In the genomic region with DNA sequence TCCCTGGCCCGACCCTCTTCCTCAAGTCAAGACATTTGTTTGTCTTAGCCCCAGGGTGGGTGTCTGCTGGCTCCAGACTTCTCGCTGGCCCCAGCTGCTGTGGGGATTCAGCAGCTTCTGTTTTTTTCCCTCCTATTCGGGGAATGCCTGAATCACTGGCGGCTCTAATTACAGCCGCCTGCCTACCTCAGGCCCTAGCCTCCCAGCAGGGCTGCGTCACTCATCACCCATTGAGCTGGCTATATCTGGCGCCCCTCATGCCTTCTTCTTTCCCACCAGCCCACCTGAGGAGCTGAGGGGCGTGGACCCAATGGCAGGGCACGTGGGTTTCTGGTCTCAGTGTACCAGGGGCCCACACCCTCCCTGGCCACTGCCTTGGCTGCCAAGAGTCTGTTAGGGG, we compare ENCODE assay signal across 10 cellular contexts. TPM values are rescaled to one million over a fixed set of nuclear protein-coding genes. Genes with fewer than 3 reads are reported as not detected.
DNase-seq lines count a peak whose midpoint lies in the region; ATAC-seq and TF ChIP-seq lines count a peak whose summit lies in the region.
"Had no signal": no experiment of that assay in that cellular context is flagged by ENCODE, and none has a peak within 500 bp of the region (broad histone marks: within the 10 kb centered on the region; RNA-seq: fewer than 3 reads in every experiment).

No MANE protein-coding gene starts in this region.

- CTCF ChIA-PET in WTC11 (lab: Charles Lee), result interaction anchor here (0.8 to 9.9 kb wide), 17 partner anchors 9 to 704 kb away, joined by 3 to 53 read pairs (median 4); a partner anchor contains a TSS

- ATAC-seq in WTC11 (peak; percentile 68), HG02981 (IDR thresholded peaks at IDR 0.05; ENCODE audit: unreplicated experiment) (no peak)

- H3K9me3 Mint-ChIP-seq in WTC11, result no peaks in the 10 kb centered on the region
- H3K9me3 Mint-ChIP-seq: dendritic cell treated with granulocyte-macrophage colony-stimulating factor and Interleukin-4, amounts not matched to agents 40 ng/mL and 50 ng/mL, for 4 days had no signal

- DNase-seq in EH (ENCODE audit: low read depth) (peak; percentile 86), NCI-H128 (lab: John Stamatoyannopoulos, UW; ENCODE audit: unreplicated experiment) (peak; percentile 54), WTC11 (ENCODE audit: low spot score) (peak; percentile 36), DMS114 treated with DMSO at 0.1 percent for 48 hours (lab: John Stamatoyannopoulos, UW; ENCODE audit: unreplicated experiment) (no peak), WERI-Rb-1 (no peak)
- no peak for DNase-seq in activated effector memory CD4-positive, alpha-beta T cell treated with anti-CD3 and anti-CD28 coated beads, Interleukin-2, amount 50 U/mL, for 16 hours

- no peaks in the 10 kb centered on the region; the same call in 1 of the 2 replicates for H3K27me3 Mint-ChIP-seq in WTC11 (ENCODE audit: low read depth)

- H3K27ac ChIP-seq in mesodermal cell (ENCODE audit: low read depth, low read length, severe bottlenecking) (peak overlapping the region; percentile 61), WERI-Rb-1 (no peak overlapping the region)

- H3K36me3 Mint-ChIP-seq in WTC11, result no peaks in the 10 kb centered on the region

- peaks cover 32% of the 10 kb centered on the region for H3K4me1 Mint-ChIP-seq in WTC11

- H3K9me3 ChIP-seq in mesodermal cell (ENCODE audit: control insufficient read depth, low read length) (no peaks in the 10 kb centered on the region), WERI-Rb-1 (ENCODE audit: severe bottlenecking) (peaks cover 2% of the 10 kb centered on the region)

- H3K27me3 ChIP-seq in WERI-Rb-1 (ENCODE audit: insufficient read depth, low read depth, severe bottlenecking), result no peaks in the 10 kb centered on the region

- no peak overlapping the region for H3K4me3 Mint-ChIP-seq in WTC11
- H3K4me3 Mint-ChIP-seq: dendritic cell treated with granulocyte-macrophage colony-stimulating factor and Interleukin-4, amounts not matched to agents 40 ng/mL and 50 ng/mL, for 4 days had no signal

- H3K36me3 ChIP-seq in mesodermal cell (ENCODE audit: control insufficient read depth, insufficient read depth, low read length) (no peaks in the 10 kb centered on the region), WERI-Rb-1 (no peaks in the 10 kb centered on the region)

- H3K4me1 ChIP-seq in mesodermal cell (ENCODE audit: control insufficient read depth, insufficient read depth, low read length, poor library complexity, severe bottlenecking), result peaks cover 65% of the 10 kb centered on the region

- no peak overlapping the region for H3K4me3 ChIP-seq in mesodermal cell (ENCODE audit: extremely low read depth, insufficient read depth, low read length, poor library complexity, severe bottlenecking)
- H3K4me3 ChIP-seq in WERI-Rb-1 (ENCODE audit: low read depth, low read length), result no peak overlapping the region

- POLR2A ChIA-PET in WTC11 (lab: Charles Lee), result no interaction called here

- peak overlapping the region; percentile 69; the same call in 1 of the 2 replicates for H3K27ac Mint-ChIP-seq in WTC11
- H3K27ac Mint-ChIP-seq: dendritic cell treated with granulocyte-macrophage colony-stimulating factor and Interleukin-4, amounts not matched to agents 40 ng/mL and 50 ng/mL, for 4 days had no signal

- 28 to 30% methylated on average over 8 to 9 of the region's 9 CpGs for whole genome bisulfite sequencing in mesodermal cell (ENCODE audit: insufficient coverage in 2 of 2), 2 experiments

- TF ChIP-seq CTCF in WTC11 (IDR thresholded peaks at IDR 0.05) (no peak), WERI-Rb-1 (IDR thresholded peaks at IDR 0.05; ENCODE audit: low read depth, low read length) (no peak)

TF ChIP-seq in WTC11, 78 proteins besides CTCF, POLR2A, EP300 and RAD21:
- TF ChIP-seq, protein P1, sequence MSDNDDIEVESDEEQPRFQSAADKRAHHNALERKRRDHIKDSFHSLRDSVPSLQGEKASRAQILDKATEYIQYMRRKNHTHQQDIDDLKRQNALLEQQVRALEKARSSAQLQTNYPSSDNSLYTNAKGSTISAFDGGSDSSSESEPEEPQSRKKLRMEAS (CRISPR knock-in tag; IDR thresholded peaks at IDR 0.05), result 0 out of 2 replicates have a peak, but pooled peaks have one; percentile 11
- TF ChIP-seq HMGA2 (CRISPR knock-in tag; IDR thresholded peaks at IDR 0.05), result no peak

RNA-seq across cellular contexts. Expression of a gene that starts 10.1 kb away (rescaled TPM):
- 0.09 to 0.11 TPM (median 0.11 TPM) in 3 replicates for total RNA-seq in WTC11 (2021)
- polyA plus RNA-seq in mesodermal cell (2013, experiment 1 of 2), result 1.1 TPM
- polyA plus RNA-seq in mesodermal cell (2013, experiment 2 of 2), result 0.81 TPM
- total RNA-seq: activated CD8-positive, alpha-beta memory T cell treated with anti-CD3 and anti-CD28 coated beads for 36 hours had no signal

RNA-seq across cellular contexts. Expression of a gene that starts 51.3 kb away (rescaled TPM):
- 10.6 to 11.5 TPM (median 11.4 TPM) in 3 replicates for total RNA-seq in WTC11 (2021)
- polyA plus RNA-seq in mesodermal cell (2013, experiment 1 of 2), result 3.2 TPM
- 1.4 TPM for polyA plus RNA-seq in mesodermal cell (2013, experiment 2 of 2)

Comparison
In these comparisons a context has a peak if more than half of its experiments do, and no peak if none do; other contexts are left out.
1. DNase-seq: peak in EH (single experiment), NCI-H128 (single experiment) and WTC11 (single experiment); none in DMS114 treated with DMSO at 0.1 percent for 48 hours (single experiment), WERI-Rb-1 (single experiment) and activated effector memory CD4-positive, alpha-beta T cell treated with anti-CD3 and anti-CD28 coated beads, Interleukin-2, amount 50 U/mL, for 16 hours (single experiment).